Comparison of ENCODE assay signal across 25 cellular contexts in genomic region chrX:12798601-12799000, GRCh38. TPM values are rescaled to one million over a fixed set of nuclear protein-coding genes. Genes with fewer than 3 reads are reported as not detected.
DNase-seq lines count a peak whose midpoint lies in the region; ATAC-seq, FAIRE-seq and TF ChIP-seq lines count a peak whose summit lies in the region.
"Had no signal": no experiment of that assay in that cellular context is flagged by ENCODE, and none has a peak within 500 bp of the region (broad histone marks: within the 10 kb centered on the region; RNA-seq: fewer than 3 reads in every experiment).

No MANE protein-coding gene starts in this region.

- no peak overlapping the region for H3K4me2 ChIP-seq in astrocyte (ENCODE audit: low read length)

- no peak overlapping the region for H3K4me3 Mint-ChIP-seq in astrocyte (ENCODE audit: unreplicated experiment)
- H3K4me3 Mint-ChIP-seq: CD4-positive, alpha-beta memory T cell had no signal

- no peak overlapping the region for H3K9ac ChIP-seq in astrocyte (ENCODE audit: low read length)

- H3K4me1 Mint-ChIP-seq in astrocyte (ENCODE audit: low read depth, unreplicated experiment), result no peaks in the 10 kb centered on the region

- no peaks in the 10 kb centered on the region for H3K4me1 ChIP-seq in astrocyte (ENCODE audit: insufficient read depth, low read length)
- H3K4me1 ChIP-seq in left lung, result no peaks in the 10 kb centered on the region
- H3K4me1 ChIP-seq: SJCRH30 had no signal

- no peak overlapping the region for H2AFZ ChIP-seq in astrocyte (ENCODE audit: low read depth, low read length)

- no peaks in the 10 kb centered on the region for H4K20me1 ChIP-seq in astrocyte (ENCODE audit: insufficient read depth, low read length)

- H3K27ac ChIP-seq in astrocyte (ENCODE audit: low read depth, low read length) (no peak overlapping the region), left lung (no peak overlapping the region)
- H3K27ac ChIP-seq: SJCRH30 had no signal

- H3K9me3 ChIP-seq in astrocyte (ENCODE audit: insufficient read depth, low read depth, low read length) (no peaks in the 10 kb centered on the region), left lung (no peaks in the 10 kb centered on the region)
- H3K9me3 ChIP-seq: MG63, SJCRH30 had no signal

- TF ChIP-seq CTCF in astrocyte (IDR thresholded peaks at IDR 0.05; ENCODE audit: insufficient read depth, low read depth, low read length) (no peak), fibroblast of villous mesenchyme (IDR thresholded peaks at IDR 0.05; ENCODE audit: insufficient read depth, low read depth, low read length) (no peak), left lung (IDR thresholded peaks at IDR 0.05) (no peak)

- H3K36me3 ChIP-seq in astrocyte (ENCODE audit: insufficient read depth, low read length) (no peaks in the 10 kb centered on the region), left lung (peaks cover 0 to 10% of the 10 kb centered on the region in 2 donors)

- no peaks in the 10 kb centered on the region for H3K9me3 Mint-ChIP-seq in astrocyte (ENCODE audit: unreplicated experiment)

- H3K27me3 Mint-ChIP-seq in astrocyte (ENCODE audit: low read depth, unreplicated experiment), result no peaks in the 10 kb centered on the region
- H3K27me3 Mint-ChIP-seq: CD4-positive, alpha-beta memory T cell had no signal

- H3K4me3 ChIP-seq in astrocyte (ENCODE audit: insufficient read depth, low read depth, low read length), result no peak overlapping the region
- no peak overlapping the region for H3K4me3 ChIP-seq in fibroblast of villous mesenchyme (ENCODE audit: low read depth, low read length)
- no peak overlapping the region for H3K4me3 ChIP-seq in left lung
- H3K4me3 ChIP-seq: MG63, SJCRH30 had no signal

- H3K27ac Mint-ChIP-seq in astrocyte (ENCODE audit: unreplicated experiment), result no peak overlapping the region

- no peak for ATAC-seq in left lung
- ATAC-seq: PC-3 had no signal

- no peaks in the 10 kb centered on the region for H3K27me3 ChIP-seq in astrocyte (ENCODE audit: insufficient read depth, low read length)
- no peaks in the 10 kb centered on the region for H3K27me3 ChIP-seq in left lung
- H3K27me3 ChIP-seq: MG63, SJCRH30 had no signal

- intact Hi-C loops in left lung (cut with DNase I), result no loop called here

- peak; percentile 52 for FAIRE-seq in astrocyte (lab: Jason Lieb, UNC)
- FAIRE-seq: GM12892, H1 had no signal

- H3K36me3 Mint-ChIP-seq in astrocyte (ENCODE audit: low read depth, unreplicated experiment), result no peaks in the 10 kb centered on the region

- DNase-seq in AG08396 (ENCODE audit: low spot score), result peak; percentile 64
- peak; percentile 63 for DNase-seq in HCEC 1CT
- DNase-seq in astrocyte (ENCODE audit: low read depth), result peak; percentile 24
- DNase-seq in fibroblast of villous mesenchyme (ENCODE audit: low read depth), result peak; percentile 36
- DNase-seq in hypothalamus (lab: John Stamatoyannopoulos, UW), result no peak
- no peak for DNase-seq in midbrain (lab: John Stamatoyannopoulos, UW)
- no peak for DNase-seq in MV-4-11 (lab: John Stamatoyannopoulos, UW)
- DNase-seq in left lung, result no peak
- DNase-seq: 8988T; ACHN; C1 segment of cervical spinal cord; CD4-positive, alpha-beta memory T cell; COR-L47; DMS53; GDM1; KBM-7; MG63; NCI-H2029; NCI-H446; NCI-H524 treated with DMSO at 0.1 percent for 48 hours; NCI-H774; PC-3; SJCRH30 had no signal

- H3K79me2 ChIP-seq in astrocyte (ENCODE audit: insufficient read depth, low read length), result peaks cover 19% of the 10 kb centered on the region

RNA-seq across cellular contexts. Expression of gene PRPS2, which starts 7.4 kb away (rescaled TPM):
- total RNA-seq in astrocyte (11.8 and 12.6 TPM in 2 replicates), fibroblast of villous mesenchyme (21.6 and 30.2 TPM in 2 replicates), left lung (10 to 100 TPM; 29.2 to 29.9 TPM)

Comparison
In these comparisons a context has a peak if more than half of its experiments do, and no peak if none do; other contexts are left out.
1. DNase-seq: peak in AG08396 (single experiment), HCEC 1CT (single experiment), astrocyte (single experiment) and fibroblast of villous mesenchyme (single experiment); none in hypothalamus (0 of 51), midbrain (single experiment), MV-4-11 (single experiment) and left lung (0 of 2).